18 cellular contexts compared by ENCODE assay signal in the genomic region with DNA sequence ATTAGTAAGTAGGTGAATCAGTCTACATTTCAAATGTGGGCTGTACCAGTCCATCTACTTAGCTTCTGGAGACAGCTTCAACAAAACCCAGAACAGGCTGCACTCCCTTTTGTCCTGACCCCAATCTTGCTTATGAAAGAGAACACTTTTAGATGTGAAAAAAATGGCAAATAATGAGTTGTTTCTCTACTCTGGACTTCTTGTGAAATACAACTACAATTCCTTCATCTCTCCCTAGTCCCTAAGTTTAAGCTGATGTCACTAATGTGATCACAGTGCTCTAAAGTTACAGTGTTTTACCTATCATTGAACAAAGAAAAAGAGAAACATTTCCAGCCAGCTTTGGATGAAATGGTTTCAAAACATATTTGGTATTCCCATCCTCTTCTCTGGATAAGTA.
"Had no signal": no experiment of that assay in that cellular context is flagged by ENCODE, and none has a peak within 500 bp of the region (broad histone marks: within the 10 kb centered on the region; RNA-seq: fewer than 3 reads in every experiment).

No MANE protein-coding gene starts in this region.

- H3K36me3 Mint-ChIP-seq: activated CD4-positive, alpha-beta memory T cell treated with anti-CD3 and anti-CD28 coated beads for 36 hours; activated naive CD8-positive, alpha-beta T cell treated with anti-CD3 and anti-CD28 coated beads for 36 hours; stimulated activated effector memory CD8-positive, alpha-beta T cell treated with anti-CD3 and anti-CD28 coated beads, Interleukin-12 subunit alpha, Interleukin-12 subunit beta, amount 100 ng/mL, for 72 hours had no signal

- H3K36me3 ChIP-seq: right lobe of liver, tibial artery had no signal

- H3K27ac Mint-ChIP-seq: activated CD4-positive, alpha-beta memory T cell treated with anti-CD3 and anti-CD28 coated beads for 36 hours; activated naive CD8-positive, alpha-beta T cell treated with anti-CD3 and anti-CD28 coated beads for 36 hours; nephron; stimulated activated effector memory CD8-positive, alpha-beta T cell treated with anti-CD3 and anti-CD28 coated beads, Interleukin-12 subunit alpha, Interleukin-12 subunit beta, amount 100 ng/mL, for 72 hours; stimulated activated naive CD8-positive, alpha-beta T cell treated with anti-CD3 and anti-CD28 coated beads, Interleukin-15, amount 100 ng/mL, for 72 hours had no signal

- H3K27me3 ChIP-seq: foreskin keratinocyte, right lobe of liver, tibial artery had no signal

- H3K4me1 Mint-ChIP-seq: activated naive CD8-positive, alpha-beta T cell treated with anti-CD3 and anti-CD28 coated beads for 36 hours; stimulated activated effector memory CD8-positive, alpha-beta T cell treated with anti-CD3 and anti-CD28 coated beads, Interleukin-12 subunit alpha, Interleukin-12 subunit beta, amount 100 ng/mL, for 72 hours; stimulated activated naive CD8-positive, alpha-beta T cell treated with anti-CD3 and anti-CD28 coated beads, Interleukin-15, amount 100 ng/mL, for 72 hours had no signal

- H3K4me1 ChIP-seq: foreskin keratinocyte, right lobe of liver had no signal

- H3K9me3 Mint-ChIP-seq: activated CD4-positive, alpha-beta memory T cell treated with anti-CD3 and anti-CD28 coated beads for 36 hours; activated naive CD8-positive, alpha-beta T cell treated with anti-CD3 and anti-CD28 coated beads for 36 hours; nephron; stimulated activated effector memory CD8-positive, alpha-beta T cell treated with anti-CD3 and anti-CD28 coated beads, Interleukin-12 subunit alpha, Interleukin-12 subunit beta, amount 100 ng/mL, for 72 hours; stimulated activated naive CD8-positive, alpha-beta T cell treated with anti-CD3 and anti-CD28 coated beads, Interleukin-15, amount 100 ng/mL, for 72 hours had no signal

- H3K4me3 Mint-ChIP-seq: activated CD4-positive, alpha-beta memory T cell treated with anti-CD3 and anti-CD28 coated beads for 36 hours; activated naive CD8-positive, alpha-beta T cell treated with anti-CD3 and anti-CD28 coated beads for 36 hours; nephron; stimulated activated effector memory CD8-positive, alpha-beta T cell treated with anti-CD3 and anti-CD28 coated beads, Interleukin-12 subunit alpha, Interleukin-12 subunit beta, amount 100 ng/mL, for 72 hours; stimulated activated naive CD8-positive, alpha-beta T cell treated with anti-CD3 and anti-CD28 coated beads, Interleukin-15, amount 100 ng/mL, for 72 hours had no signal

- H3K9me3 ChIP-seq: right lobe of liver, tibial artery had no signal

- ATAC-seq: foreskin keratinocyte; left ventricle myocardium superior; right lobe of liver; stimulated activated effector memory CD8-positive, alpha-beta T cell treated with anti-CD3 and anti-CD28 coated beads, Interleukin-12 subunit alpha, Interleukin-12 subunit beta, amount 100 ng/mL, for 72 hours; stimulated activated naive CD8-positive, alpha-beta T cell treated with anti-CD3 and anti-CD28 coated beads, Interleukin-15, amount 100 ng/mL, for 72 hours had no signal

- H3K27ac ChIP-seq: foreskin keratinocyte, right lobe of liver, tibial artery had no signal

- DNase-seq: activated CD4-positive, alpha-beta memory T cell treated with anti-CD3 and anti-CD28 coated beads for 36 hours; activated CD4-positive, alpha-beta T cell treated with anti-CD3 and anti-CD28 coated beads for 48 hours; activated naive CD4-positive, alpha-beta T cell treated with Interleukin-2 at 50 U/mL for 16 hours; activated naive CD8-positive, alpha-beta T cell treated with anti-CD3 and anti-CD28 coated beads for 36 hours; activated T-cell treated with anti-CD3 and anti-CD28 coated beads, Interleukin-2, amount 50 U/mL, for 48 hours; foreskin keratinocyte; hippocampal formation; left ventricle myocardium superior; mammary epithelial cell; occipital lobe; right lobe of liver; small intestine; stimulated activated CD4-positive, alpha-beta T cell treated with anti-CD3 and anti-CD28 coated beads, Interleukin-2, amount 100 ng/mL, for 24 hours; stimulated activated naive CD8-positive, alpha-beta T cell treated with anti-CD3 and anti-CD28 coated beads, Interleukin-15, amount 100 ng/mL, for 72 hours; T-helper 2 cell; tibial artery had no signal

- H3K4me3 ChIP-seq: right lobe of liver, tibial artery had no signal
